ENCODE assay signal across 8 cellular contexts in the genomic region with DNA sequence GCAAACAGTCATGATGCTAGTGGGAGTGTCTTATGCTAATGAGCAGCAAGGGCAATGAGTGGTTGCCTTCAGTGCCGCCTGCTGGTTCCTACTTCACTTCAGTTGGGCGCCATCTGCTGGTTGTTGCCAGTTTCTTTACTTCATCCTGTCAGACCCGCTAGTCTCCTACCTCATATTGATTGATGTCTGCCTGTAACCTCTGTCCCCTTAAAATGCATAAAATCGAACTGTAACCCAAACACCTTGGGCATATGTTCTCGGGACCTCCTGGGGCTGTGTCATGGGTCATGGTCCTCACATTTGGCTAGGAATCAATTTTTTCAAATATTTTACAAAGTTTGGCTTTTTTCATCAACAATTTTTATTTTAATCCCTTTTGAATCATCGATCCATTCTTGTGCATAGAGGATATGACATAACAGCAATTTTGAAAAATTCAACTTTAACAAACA.
DNase-seq lines count a peak whose midpoint lies in the region; ATAC-seq and TF ChIP-seq lines count a peak whose summit lies in the region.

No MANE protein-coding gene starts in this region.

- POLR2A ChIA-PET in OCI-LY7 (lab: Charles Lee): interaction anchor here (0.7 kb wide), 1 partner anchor 44 kb away, joined by 4 read pairs; no protein-coding TSS in a partner anchor

- H4K20me1 ChIP-seq in DOHH2 (ENCODE audit: control insufficient read depth, insufficient read depth, low read depth, low read length) (no peaks in the 10 kb centered on the region), OCI-LY7 (ENCODE audit: insufficient read depth, low read length) (no peaks in the 10 kb centered on the region)

- H3K9me3 ChIP-seq in DOHH2 (ENCODE audit: control insufficient read depth, insufficient read depth, low read length) (no peaks in the 10 kb centered on the region), OCI-LY7 (ENCODE audit: low read length) (no peaks in the 10 kb centered on the region), uterus (no peaks in the 10 kb centered on the region)

- 0 out of 2 replicates have a peak, but pooled peaks cover 5% of the 10 kb centered on the region for H3F3A ChIP-seq in DOHH2 (ENCODE audit: control insufficient read depth, insufficient read depth)

- ATAC-seq in GM21367 (IDR thresholded peaks at IDR 0.05; ENCODE audit: unreplicated experiment): peak; percentile 99
- peak; percentile 90 for ATAC-seq in HG03575 (IDR thresholded peaks at IDR 0.05; ENCODE audit: extremely low read depth, insufficient number of reproducible peaks, low FRiP score, unreplicated experiment)

- H3K27me3 ChIP-seq in DOHH2 (ENCODE audit: control insufficient read depth, low read length) (peaks cover 10% of the 10 kb centered on the region; the same call in 1 of the 2 replicates), uterus (no peaks in the 10 kb centered on the region)

- H3K36me3 ChIP-seq in DOHH2 (ENCODE audit: control insufficient read depth, low read length) (no peaks in the 10 kb centered on the region), OCI-LY7 (ENCODE audit: insufficient read depth, low read length) (no peaks in the 10 kb centered on the region), uterus (no peaks in the 10 kb centered on the region)

- H3K4me2 ChIP-seq in DOHH2 (ENCODE audit: low read length): peak overlapping the region; percentile 15
- H3K4me2 ChIP-seq in OCI-LY7 (ENCODE audit: low read length): no peak overlapping the region

- DNase-seq in OCI-LY7 (ENCODE audit: low spot score): peak; percentile 81
- peak; percentile 85 for DNase-seq in activated T-cell treated with anti-CD3 and anti-CD28 coated beads for 24 hours (ENCODE audit: low read depth)
- DNase-seq in fibroblast of the conjunctiva (ENCODE audit: low read depth): peak; percentile 78
- peak; percentile 86 for DNase-seq in posterior vena cava (ENCODE audit: low spot score)
- DNase-seq in uterus: peak; percentile 32 to 36

- CTCF ChIA-PET in OCI-LY7 (lab: Charles Lee; ENCODE audit: unreplicated experiment): no interaction called here

- TF ChIP-seq CTCF in DOHH2 (IDR thresholded peaks at IDR 0.05; ENCODE audit: low read depth, low read length, poor library complexity, severe bottlenecking): peak; percentile 98
- peak; percentile 92 for TF ChIP-seq CTCF in OCI-LY7 (conservative IDR thresholded peaks at IDR 0.05; ENCODE audit: low read length)
- TF ChIP-seq CTCF in uterus (IDR thresholded peaks at IDR 0.05): peak; percentile 20 to 36 (median 30)

- no TSS peak for BruUV-seq in OCI-LY7 (replicated peaks; lab: Mats Ljungman, UMichigan)

- H3K9me2 ChIP-seq in DOHH2 (replicated peaks; ENCODE audit: control insufficient read depth, low read length): no peaks in the 10 kb centered on the region
- no peaks in the 10 kb centered on the region for H3K9me2 ChIP-seq in OCI-LY7 (ENCODE audit: insufficient read depth, low read length)

- H3K4me3 ChIP-seq in DOHH2 (ENCODE audit: low read length) (no peak overlapping the region), OCI-LY7 (ENCODE audit: low read depth, low read length, poor library complexity, severe bottlenecking) (no peak overlapping the region), uterus (no peak overlapping the region)

- intact Hi-C loops in OCI-LY7 (cut with micrococcal nuclease; ENCODE audit: unreplicated experiment): loop anchor here (1.0 to 2.0 kb wide), 2 partner anchors 21 to 262 kb away; no protein-coding TSS in a partner anchor
- intact Hi-C loops in posterior vena cava (cut with DNase I): no loop called here
- intact Hi-C loops in uterus (cut with DNase I; ENCODE audit: low total_unique reads): no loop called here

- H3K79me2 ChIP-seq in DOHH2 (ENCODE audit: control insufficient read depth, low read length): no peaks in the 10 kb centered on the region
- no peaks in the 10 kb centered on the region for H3K79me2 ChIP-seq in OCI-LY7 (ENCODE audit: insufficient read depth, low read depth, low read length)

- H3K4me1 ChIP-seq in DOHH2 (ENCODE audit: control insufficient read depth, low read length) (peaks cover 44% of the 10 kb centered on the region), OCI-LY7 (ENCODE audit: insufficient read depth, low read length, poor library complexity, severe bottlenecking) (no peaks in the 10 kb centered on the region), uterus (no peaks in the 10 kb centered on the region)

- no peak for TF ChIP-seq POLR2A in uterus (IDR thresholded peaks at IDR 0.05)

- H3K27ac ChIP-seq in DOHH2 (ENCODE audit: low read depth, low read length) (no peak overlapping the region), OCI-LY7 (ENCODE audit: low read depth, low read length, poor library complexity, severe bottlenecking) (no peak overlapping the region), uterus (no peak overlapping the region)

- no peak overlapping the region for H2AFZ ChIP-seq in OCI-LY7 (ENCODE audit: low read length)

Comparison
In these comparisons a context has a peak if more than half of its experiments do, and no peak if none do; other contexts are left out.
1. CTCF ChIP-seq: peak in every context shown above with its lines; median percentile 98 in DOHH2; 92 in OCI-LY7; 30 in uterus.
2. DNase-seq: peak in every context shown above with its lines; median percentile 86 in posterior vena cava; 85 in activated T-cell treated with anti-CD3 and anti-CD28 coated beads for 24 hours; 81 in OCI-LY7; 78 in fibroblast of the conjunctiva; 34 in uterus.